Comparison of ENCODE assay signal across 8 cellular contexts in the genomic region with DNA sequence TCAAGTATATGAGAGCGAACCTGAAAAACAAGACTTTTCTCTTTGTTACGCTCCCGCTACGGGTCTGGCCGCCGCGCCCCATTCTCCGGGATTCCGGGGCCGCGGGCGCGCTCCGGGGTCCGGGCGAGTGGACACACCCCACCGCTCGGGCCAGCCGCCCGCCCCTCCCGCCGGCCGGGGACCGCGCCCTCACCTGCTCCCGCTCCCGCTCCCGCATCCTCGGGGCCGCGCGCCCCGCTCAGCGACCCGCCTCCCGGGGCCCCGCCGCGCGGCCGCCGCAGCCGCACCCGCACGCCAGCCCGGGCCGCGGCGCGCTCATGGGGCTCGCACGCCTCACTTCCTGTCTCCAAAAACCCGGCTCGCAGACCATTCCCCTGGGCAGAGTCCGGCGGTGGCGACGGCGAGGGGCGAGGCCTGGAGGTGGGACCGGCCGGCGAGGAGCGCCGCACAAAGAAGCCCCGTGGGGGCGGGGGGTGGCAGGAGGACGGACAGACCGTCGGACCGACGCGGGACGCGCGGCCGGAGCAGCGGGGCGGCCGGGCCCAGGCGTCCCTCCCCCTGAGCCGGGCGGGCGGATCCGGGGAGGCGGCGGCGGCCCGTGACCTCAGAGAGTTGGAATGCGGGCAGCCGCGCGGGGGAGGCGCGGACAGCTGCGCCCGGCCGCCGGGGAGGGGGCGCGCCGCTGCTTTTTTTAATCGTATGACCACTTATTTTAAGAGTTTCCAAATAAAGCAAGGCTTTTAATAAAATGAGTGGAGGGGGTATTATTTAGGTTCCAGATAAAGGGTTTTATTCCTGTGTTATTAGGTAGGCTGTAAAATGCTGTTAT. TPM values are rescaled to one million over a fixed set of nuclear protein-coding genes. Genes with fewer than 3 reads are reported as not detected.
A peak's percentile ranks its signal among the peaks of the same experiment; 100 is the strongest.
DNase-seq lines count a peak whose midpoint lies in the region; TF ChIP-seq lines count a peak whose summit lies in the region.

PTPN21 (minus strand) TSS at position 550 of the 829 bp plus-strand sequence. CDS start 4,590 bp downstream, outside the sequence.

- DNase-seq in A172 (ENCODE audit: low spot score) (peak; percentile 27), GM06990 (ENCODE audit: extremely low read depth, insufficient read length) (no peak), fibroblast of peridontal ligament (ENCODE audit: extremely low read depth) (peak; percentile 39), ureter (ENCODE audit: low spot score) (peak; percentile 72), MV-4-11 (lab: John Stamatoyannopoulos, UW) (no peak)
- peak; percentile 57 for DNase-seq in activated CD8-positive, alpha-beta memory T cell treated with anti-CD3 and anti-CD28 coated beads, Interleukin-2, amount 50 U/mL, for 48 hours

- H3K27ac ChIP-seq in HUES48 (ENCODE audit: low read depth, low read length): peak within 1 kb of the TSS; percentile 91

- H3K9me3 ChIP-seq in HUES48 (ENCODE audit: control insufficient read depth, insufficient read depth, low read length) (no peaks in the 10 kb centered on the region), mucosa of stomach (ENCODE audit: control insufficient read depth, low read length) (no peaks in the 10 kb centered on the region)

- H3K36me3 ChIP-seq in GM06990 (ENCODE audit: control insufficient read depth, insufficient read depth, low read length): no peaks in the 10 kb centered on the region
- H3K36me3 ChIP-seq in HUES48 (ENCODE audit: control insufficient read depth, insufficient read depth, low read length): 0 out of 2 replicates have a peak, but pooled peaks cover 4% of the 10 kb centered on the region
- H3K36me3 ChIP-seq in mucosa of stomach (ENCODE audit: control insufficient read depth, insufficient read depth, low read length): no peaks in the 10 kb centered on the region

- H3K4me1 ChIP-seq in HUES48 (ENCODE audit: control insufficient read depth, insufficient read depth, low read length) (peaks cover 22% of the 10 kb centered on the region), mucosa of stomach (ENCODE audit: control insufficient read depth, insufficient read depth, low read length) (peaks cover 13% of the 10 kb centered on the region)

- H3K9ac ChIP-seq in HUES48 (ENCODE audit: low read depth, low read length): peak within 1 kb of the TSS; percentile 88
- H3K9ac ChIP-seq in mucosa of stomach (ENCODE audit: low read length): peak within 1 kb of the TSS; percentile 83

- TF ChIP-seq CTCF in GM06990 (IDR thresholded peaks at IDR 0.05; ENCODE audit: insufficient read depth, low read length, poor library complexity, severe bottlenecking): no peak

- H3K4me3 ChIP-seq in GM06990 (replicated peaks; ENCODE audit: low read depth, low read length) (peak within 1 kb of the TSS; percentile 59), HUES48 (ENCODE audit: low read depth, low read length) (peak within 1 kb of the TSS; percentile 99), mucosa of stomach (ENCODE audit: low read length) (peak within 1 kb of the TSS; percentile 65)

- H3K27me3 ChIP-seq in GM06990 (replicated peaks; ENCODE audit: control insufficient read depth, insufficient read depth, low read length) (no peaks in the 10 kb centered on the region), HUES48 (ENCODE audit: control insufficient read depth, insufficient read depth, low read length) (peaks cover 20% of the 10 kb centered on the region), mucosa of stomach (ENCODE audit: control insufficient read depth, insufficient read depth, low read length) (no peaks in the 10 kb centered on the region)

RNA-seq across cellular contexts. Expression of gene PTPN21, which starts in this region (rescaled TPM):
- total RNA-seq in A172 (2014; rRNA removed; shearing (Covaris generic)): 5.3 and 10.1 TPM in 2 replicates
- total RNA-seq in ureter: 20.3 TPM

Comparison
In these comparisons a context has a peak if more than half of its experiments do, and no peak if none do; other contexts are left out.
1. DNase-seq: peak in A172 (single experiment), activated CD8-positive, alpha-beta memory T cell treated with anti-CD3 and anti-CD28 coated beads, Interleukin-2, amount 50 U/mL, for 48 hours (single experiment), fibroblast of peridontal ligament (single experiment) and ureter (single experiment); none in GM06990 (single experiment) and MV-4-11 (single experiment).
2. Peak in every context shown above with its lines, with median percentiles within 50 percentile points of each other: H3K4me3 ChIP-seq.